21 cellular contexts compared by ENCODE assay signal in genomic region chr3:128247841-128248240, GRCh38.
"Had no signal": no experiment of that assay in that cellular context is flagged by ENCODE, and none has a peak within 500 bp of the region (broad histone marks: within the 10 kb centered on the region; RNA-seq: fewer than 3 reads in every experiment).

No MANE protein-coding gene starts in this region.

- H3K27ac Mint-ChIP-seq: dendritic cell treated with granulocyte-macrophage colony-stimulating factor and Interleukin-4, amounts not matched to agents 40 ng/mL and 50 ng/mL, for 4 days; stimulated activated memory B cell treated with anti-CD40 and anti-IgM and Interleukin-4, amounts not matched to agents 10 μg/mL and 1 μg/mL and 100 μg/mL, for 72 hours; stimulated activated naive CD8-positive, alpha-beta T cell treated with anti-CD3 and anti-CD28 coated beads, Interleukin-15, Interleukin-2, amounts not matched to agents 100 ng/mL and 50 ng/mL, for 24 hours had no signal

- H3K4me1 Mint-ChIP-seq: stimulated activated memory B cell treated with anti-CD40 and anti-IgM and Interleukin-4, amounts not matched to agents 10 μg/mL and 1 μg/mL and 100 μg/mL, for 72 hours had no signal

- ATAC-seq: foreskin keratinocyte; left colon; left ventricle myocardium superior; mucosa of descending colon; naive thymus-derived CD8-positive, alpha-beta T cell; right cardiac atrium; stimulated activated memory B cell treated with anti-CD40 and anti-IgM and Interleukin-4, amounts not matched to agents 10 μg/mL and 1 μg/mL and 100 μg/mL, for 72 hours; upper lobe of right lung had no signal

- H3K27me3 ChIP-seq: foreskin keratinocyte, tibial nerve, upper lobe of right lung, vagina had no signal

- H3K9me3 Mint-ChIP-seq: dendritic cell treated with granulocyte-macrophage colony-stimulating factor and Interleukin-4, amounts not matched to agents 40 ng/mL and 50 ng/mL, for 4 days; immature natural killer cell had no signal

- H3K27ac ChIP-seq: foreskin keratinocyte, tibial nerve, upper lobe of right lung, vagina had no signal

- FAIRE-seq: colon, endothelial cell of umbilical vein, kidney, small intestine had no signal

- H3K4me1 ChIP-seq: foreskin keratinocyte, upper lobe of right lung had no signal

- H3K4me3 ChIP-seq: mucosa of descending colon, tibial nerve, upper lobe of right lung, vagina had no signal

- DNase-seq: erythroblast; foreskin keratinocyte; immature natural killer cell; kidney; left colon; left ventricle myocardium superior; mucosa of descending colon; naive thymus-derived CD8-positive, alpha-beta T cell; right cardiac atrium; small intestine; stimulated activated CD4-positive, alpha-beta T cell treated with anti-CD3 and anti-CD28 coated beads, Interleukin-12 subunit alpha, Interleukin-12 subunit beta, amount 100 ng/mL, for 4 hours; stimulated activated CD4-positive, alpha-beta T cell treated with anti-CD3 and anti-CD28 coated beads, Interleukin-2, amount 100 ng/mL, for 48 hours; stimulated activated CD8-positive, alpha-beta memory T cell treated with anti-CD3 and anti-CD28 coated beads, Interleukin-4, amount 100 ng/mL, for 48 hours; upper lobe of right lung had no signal

- H3K9me3 ChIP-seq: mucosa of descending colon, tibial nerve, upper lobe of right lung, vagina had no signal

- H3K4me3 Mint-ChIP-seq: dendritic cell treated with granulocyte-macrophage colony-stimulating factor and Interleukin-4, amounts not matched to agents 40 ng/mL and 50 ng/mL, for 4 days; immature natural killer cell; naive thymus-derived CD8-positive, alpha-beta T cell; stimulated activated memory B cell treated with anti-CD40 and anti-IgM and Interleukin-4, amounts not matched to agents 10 μg/mL and 1 μg/mL and 100 μg/mL, for 72 hours; stimulated activated naive CD8-positive, alpha-beta T cell treated with anti-CD3 and anti-CD28 coated beads, Interleukin-15, Interleukin-2, amounts not matched to agents 100 ng/mL and 50 ng/mL, for 24 hours had no signal
